ENCODE assay signal across 1 cellular context in the genomic region with DNA sequence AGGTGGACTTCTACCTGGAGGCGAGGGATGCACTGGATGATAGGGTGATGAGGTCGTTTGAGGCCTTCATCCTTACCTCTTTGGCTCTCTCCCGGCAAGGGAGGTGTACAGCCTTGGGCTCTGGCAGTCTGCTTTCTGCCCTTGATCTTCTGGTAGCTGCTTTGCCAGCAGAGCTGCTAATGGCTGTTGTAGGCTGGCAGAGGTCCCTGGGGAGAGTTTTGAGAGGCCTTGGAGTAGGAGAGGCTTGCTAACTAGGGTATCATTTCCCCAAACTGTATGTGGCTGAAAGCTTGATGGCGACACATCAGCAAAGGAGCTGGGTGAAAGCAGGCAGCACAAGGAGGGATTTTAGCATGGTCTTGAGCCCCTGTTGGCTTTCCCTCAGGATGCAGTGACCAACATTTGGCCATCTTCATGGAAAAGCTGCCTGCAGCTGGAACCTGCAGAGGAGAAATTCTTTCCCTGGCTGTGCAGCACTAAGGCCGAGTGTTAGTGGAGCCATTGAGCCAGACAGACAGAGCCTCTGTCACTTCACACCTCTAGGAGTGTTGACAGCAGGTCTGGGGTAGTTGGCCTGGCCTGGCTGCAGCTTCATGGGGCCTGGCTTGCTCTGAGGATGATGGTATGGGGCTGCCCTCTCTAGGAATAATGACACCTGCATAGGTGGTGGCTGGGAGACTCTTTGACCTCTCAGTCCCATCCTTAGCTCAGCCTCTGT.
TF ChIP-seq lines count a peak whose summit lies in the region.

No MANE protein-coding gene starts in this region.

TF ChIP-seq in SK-N-SH, 30 proteins besides CTCF, POLR2A, EP300 and RAD21 (continued from another document):
- TF ChIP-seq, protein P1, sequence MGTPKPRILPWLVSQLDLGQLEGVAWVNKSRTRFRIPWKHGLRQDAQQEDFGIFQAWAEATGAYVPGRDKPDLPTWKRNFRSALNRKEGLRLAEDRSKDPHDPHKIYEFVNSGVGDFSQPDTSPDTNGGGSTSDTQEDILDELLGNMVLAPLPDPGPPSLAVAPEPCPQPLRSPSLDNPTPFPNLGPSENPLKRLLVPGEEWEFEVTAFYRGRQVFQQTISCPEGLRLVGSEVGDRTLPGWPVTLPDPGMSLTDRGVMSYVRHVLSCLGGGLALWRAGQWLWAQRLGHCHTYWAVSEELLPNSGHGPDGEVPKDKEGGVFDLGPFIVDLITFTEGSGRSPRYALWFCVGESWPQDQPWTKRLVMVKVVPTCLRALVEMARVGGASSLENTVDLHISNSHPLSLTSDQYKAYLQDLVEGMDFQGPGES (IDR thresholded peaks at IDR 0.05; ENCODE audit: low read depth, low read length), result no peak
- TF ChIP-seq, protein P2, sequence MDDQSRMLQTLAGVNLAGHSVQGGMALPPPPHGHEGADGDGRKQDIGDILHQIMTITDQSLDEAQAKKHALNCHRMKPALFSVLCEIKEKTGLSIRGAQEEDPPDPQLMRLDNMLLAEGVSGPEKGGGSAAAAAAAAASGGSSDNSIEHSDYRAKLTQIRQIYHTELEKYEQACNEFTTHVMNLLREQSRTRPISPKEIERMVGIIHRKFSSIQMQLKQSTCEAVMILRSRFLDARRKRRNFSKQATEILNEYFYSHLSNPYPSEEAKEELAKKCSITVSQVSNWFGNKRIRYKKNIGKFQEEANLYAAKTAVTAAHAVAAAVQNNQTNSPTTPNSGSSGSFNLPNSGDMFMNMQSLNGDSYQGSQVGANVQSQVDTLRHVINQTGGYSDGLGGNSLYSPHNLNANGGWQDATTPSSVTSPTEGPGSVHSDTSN (IDR thresholded peaks at IDR 0.05), result no peak
- TF ChIP-seq, protein P3, sequence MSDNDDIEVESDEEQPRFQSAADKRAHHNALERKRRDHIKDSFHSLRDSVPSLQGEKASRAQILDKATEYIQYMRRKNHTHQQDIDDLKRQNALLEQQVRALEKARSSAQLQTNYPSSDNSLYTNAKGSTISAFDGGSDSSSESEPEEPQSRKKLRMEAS (IDR thresholded peaks at IDR 0.05; ENCODE audit: low read depth), result no peak
- TF ChIP-seq GABPA (IDR thresholded peaks at IDR 0.05; ENCODE audit: low read depth) (no peak), TCF12 (IDR thresholded peaks at IDR 0.05) (no peak), RCOR1 (IDR thresholded peaks at IDR 0.05; ENCODE audit: low read length) (no peak), MEF2A (IDR thresholded peaks at IDR 0.05; ENCODE audit: borderline replicate concordance, low read depth) (no peak), NRF1 (IDR thresholded peaks at IDR 0.05; ENCODE audit: low read depth, low read length) (no peak), ELF1 (IDR thresholded peaks at IDR 0.05) (no peak), MXI1 (IDR thresholded peaks at IDR 0.05; ENCODE audit: low read depth, low read length) (no peak)
- TF ChIP-seq, protein P4, sequence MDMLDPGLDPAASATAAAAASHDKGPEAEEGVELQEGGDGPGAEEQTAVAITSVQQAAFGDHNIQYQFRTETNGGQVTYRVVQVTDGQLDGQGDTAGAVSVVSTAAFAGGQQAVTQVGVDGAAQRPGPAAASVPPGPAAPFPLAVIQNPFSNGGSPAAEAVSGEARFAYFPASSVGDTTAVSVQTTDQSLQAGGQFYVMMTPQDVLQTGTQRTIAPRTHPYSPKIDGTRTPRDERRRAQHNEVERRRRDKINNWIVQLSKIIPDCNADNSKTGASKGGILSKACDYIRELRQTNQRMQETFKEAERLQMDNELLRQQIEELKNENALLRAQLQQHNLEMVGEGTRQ (IDR thresholded peaks at IDR 0.05; ENCODE audit: borderline replicate concordance, low read depth, low read length), result no peak
- TF ChIP-seq, protein P5, sequence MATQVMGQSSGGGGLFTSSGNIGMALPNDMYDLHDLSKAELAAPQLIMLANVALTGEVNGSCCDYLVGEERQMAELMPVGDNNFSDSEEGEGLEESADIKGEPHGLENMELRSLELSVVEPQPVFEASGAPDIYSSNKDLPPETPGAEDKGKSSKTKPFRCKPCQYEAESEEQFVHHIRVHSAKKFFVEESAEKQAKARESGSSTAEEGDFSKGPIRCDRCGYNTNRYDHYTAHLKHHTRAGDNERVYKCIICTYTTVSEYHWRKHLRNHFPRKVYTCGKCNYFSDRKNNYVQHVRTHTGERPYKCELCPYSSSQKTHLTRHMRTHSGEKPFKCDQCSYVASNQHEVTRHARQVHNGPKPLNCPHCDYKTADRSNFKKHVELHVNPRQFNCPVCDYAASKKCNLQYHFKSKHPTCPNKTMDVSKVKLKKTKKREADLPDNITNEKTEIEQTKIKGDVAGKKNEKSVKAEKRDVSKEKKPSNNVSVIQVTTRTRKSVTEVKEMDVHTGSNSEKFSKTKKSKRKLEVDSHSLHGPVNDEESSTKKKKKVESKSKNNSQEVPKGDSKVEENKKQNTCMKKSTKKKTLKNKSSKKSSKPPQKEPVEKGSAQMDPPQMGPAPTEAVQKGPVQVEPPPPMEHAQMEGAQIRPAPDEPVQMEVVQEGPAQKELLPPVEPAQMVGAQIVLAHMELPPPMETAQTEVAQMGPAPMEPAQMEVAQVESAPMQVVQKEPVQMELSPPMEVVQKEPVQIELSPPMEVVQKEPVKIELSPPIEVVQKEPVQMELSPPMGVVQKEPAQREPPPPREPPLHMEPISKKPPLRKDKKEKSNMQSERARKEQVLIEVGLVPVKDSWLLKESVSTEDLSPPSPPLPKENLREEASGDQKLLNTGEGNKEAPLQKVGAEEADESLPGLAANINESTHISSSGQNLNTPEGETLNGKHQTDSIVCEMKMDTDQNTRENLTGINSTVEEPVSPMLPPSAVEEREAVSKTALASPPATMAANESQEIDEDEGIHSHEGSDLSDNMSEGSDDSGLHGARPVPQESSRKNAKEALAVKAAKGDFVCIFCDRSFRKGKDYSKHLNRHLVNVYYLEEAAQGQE (IDR thresholded peaks at IDR 0.05; ENCODE audit: low read depth, low read length), result no peak
- TF ChIP-seq, protein P6, sequence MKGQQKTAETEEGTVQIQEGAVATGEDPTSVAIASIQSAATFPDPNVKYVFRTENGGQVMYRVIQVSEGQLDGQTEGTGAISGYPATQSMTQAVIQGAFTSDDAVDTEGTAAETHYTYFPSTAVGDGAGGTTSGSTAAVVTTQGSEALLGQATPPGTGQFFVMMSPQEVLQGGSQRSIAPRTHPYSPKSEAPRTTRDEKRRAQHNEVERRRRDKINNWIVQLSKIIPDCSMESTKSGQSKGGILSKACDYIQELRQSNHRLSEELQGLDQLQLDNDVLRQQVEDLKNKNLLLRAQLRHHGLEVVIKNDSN (IDR thresholded peaks at IDR 0.05; ENCODE audit: borderline replicate concordance, low read depth), result no peak
